In the genomic region with DNA sequence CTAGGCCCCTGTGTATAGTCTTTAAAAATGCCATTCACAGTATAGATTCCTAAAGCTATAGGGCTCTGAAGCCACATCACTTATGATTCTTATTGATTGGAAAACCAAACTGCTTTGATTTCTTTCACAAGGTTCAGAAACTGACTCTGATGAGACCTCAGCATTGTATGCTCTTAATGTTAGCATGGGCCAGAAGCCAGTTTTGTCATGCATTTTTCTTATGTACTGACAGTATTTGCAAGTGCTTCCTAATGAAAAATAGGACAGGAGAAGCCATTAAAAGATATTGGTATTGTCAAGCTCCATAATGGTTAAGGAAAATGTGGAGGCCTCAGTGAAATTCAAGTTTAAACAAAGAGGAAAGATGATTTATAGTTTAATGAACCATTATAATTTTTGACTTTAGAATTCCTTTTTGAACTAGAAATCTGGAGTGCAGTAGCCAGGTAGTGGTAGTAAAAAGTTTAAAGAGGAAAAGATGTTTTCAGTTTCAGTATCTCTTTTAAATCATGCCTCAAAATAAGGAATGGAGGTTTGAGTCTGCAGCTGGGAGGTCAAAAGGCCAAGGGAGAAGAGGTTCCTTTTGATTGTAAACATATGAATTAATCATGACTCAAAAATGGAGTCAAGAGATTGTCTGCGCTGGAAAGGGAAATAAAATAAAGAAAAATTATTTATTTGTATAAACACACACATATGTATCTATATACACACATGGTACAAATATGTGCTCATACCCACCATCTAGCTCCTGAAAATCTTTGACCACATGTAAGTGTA, we compare ENCODE assay signal across 17 cellular contexts.
A peak's percentile ranks its signal among the peaks of the same experiment; 100 is the strongest.
DNase-seq lines count a peak whose midpoint lies in the region; ATAC-seq, FAIRE-seq and TF ChIP-seq lines count a peak whose summit lies in the region.
"Had no signal": no experiment of that assay in that cellular context is flagged by ENCODE, and none has a peak within 500 bp of the region (broad histone marks: within the 10 kb centered on the region; RNA-seq: fewer than 3 reads in every experiment).

No MANE protein-coding gene starts in this region.

- H4K20me1 ChIP-seq in KMS-11 (ENCODE audit: insufficient read depth) (no peaks in the 10 kb centered on the region), astrocyte (ENCODE audit: insufficient read depth, low read length) (no peaks in the 10 kb centered on the region)

- no peak for TF ChIP-seq CTCF in BJ (IDR thresholded peaks at IDR 0.05; ENCODE audit: insufficient read depth, low read depth, low read length)
- TF ChIP-seq CTCF in KMS-11 (conservative IDR thresholded peaks at IDR 0.05; ENCODE audit: low read depth, low read length), result no peak
- TF ChIP-seq CTCF in astrocyte (IDR thresholded peaks at IDR 0.05; ENCODE audit: insufficient read depth, low read depth, low read length), result no peak
- no peak for TF ChIP-seq CTCF in psoas muscle (IDR thresholded peaks at IDR 0.05)

- no peak overlapping the region for H2AFZ ChIP-seq in KMS-11 (ENCODE audit: low read depth)
- H2AFZ ChIP-seq in astrocyte (ENCODE audit: low read depth, low read length), result no peak overlapping the region

- no peak for ATAC-seq in psoas muscle
- no peak for ATAC-seq in naive thymus-derived CD8-positive, alpha-beta T cell

- H3K36me3 ChIP-seq in BJ (ENCODE audit: control insufficient read depth, insufficient read depth, low read length), result no peaks in the 10 kb centered on the region
- H3K36me3 ChIP-seq in KMS-11 (ENCODE audit: insufficient read depth), result no peaks in the 10 kb centered on the region
- no peaks in the 10 kb centered on the region for H3K36me3 ChIP-seq in astrocyte (ENCODE audit: insufficient read depth, low read length)
- no peaks in the 10 kb centered on the region for H3K36me3 ChIP-seq in psoas muscle (ENCODE audit: insufficient read depth in 1 of 2, low read depth in 1 of 2)
- H3K36me3 ChIP-seq: Peyer's patch had no signal

- DNase-seq in BJ (ENCODE audit: low read depth) (peak; percentile 12), astrocyte (ENCODE audit: low read depth) (peak; percentile 45), iris pigment epithelial cell (ENCODE audit: low read depth) (peak; percentile 51), NCI-H1105 treated with DMSO at 0.1 percent for 48 hours (lab: John Stamatoyannopoulos, UW) (no peak), psoas muscle (no peak)
- no peak for DNase-seq in activated CD4-positive, alpha-beta memory T cell treated with anti-CD3 and anti-CD28 coated beads for 36 hours
- no peak for DNase-seq in naive thymus-derived CD8-positive, alpha-beta T cell
- DNase-seq: DMS 273 treated with DMSO at 0.1 percent for 48 hours, GOT3, Karpas-422, NCI-H187, NCI-H774, Peyer's patch, Right ventricle myocardium superior had no signal

- H3K36me3 Mint-ChIP-seq in astrocyte (ENCODE audit: low read depth, unreplicated experiment), result no peaks in the 10 kb centered on the region
- H3K36me3 Mint-ChIP-seq in activated CD4-positive, alpha-beta memory T cell treated with anti-CD3 and anti-CD28 coated beads for 36 hours, result no peaks in the 10 kb centered on the region
- no peaks in the 10 kb centered on the region for H3K36me3 Mint-ChIP-seq in naive thymus-derived CD8-positive, alpha-beta T cell

- H3K4me2 ChIP-seq in KMS-11 (peak overlapping the region; percentile 34), astrocyte (ENCODE audit: low read length) (no peak overlapping the region)

- CTCF ChIA-PET in BJ (lab: Yijun Ruan, JAX), result no interaction called here
- CTCF ChIA-PET in activated CD4-positive, alpha-beta memory T cell treated with anti-CD3 and anti-CD28 coated beads for 36 hours (lab: Charles Lee), result no interaction called here

- H3K4me3 Mint-ChIP-seq in astrocyte (ENCODE audit: unreplicated experiment), result no peak overlapping the region
- H3K4me3 Mint-ChIP-seq in activated CD4-positive, alpha-beta memory T cell treated with anti-CD3 and anti-CD28 coated beads for 36 hours, result no peak overlapping the region
- H3K4me3 Mint-ChIP-seq in naive thymus-derived CD8-positive, alpha-beta T cell, result no peak overlapping the region

- H3K4me1 ChIP-seq in KMS-11 (ENCODE audit: low read depth, poor library complexity, severe bottlenecking) (peaks cover 21% of the 10 kb centered on the region), astrocyte (ENCODE audit: insufficient read depth, low read length) (no peaks in the 10 kb centered on the region), psoas muscle (no peaks in the 10 kb centered on the region)
- H3K4me1 ChIP-seq: Peyer's patch had no signal

- H3K27ac ChIP-seq in KMS-11 (no peak overlapping the region), astrocyte (ENCODE audit: low read depth, low read length) (no peak overlapping the region), psoas muscle (no peak overlapping the region)
- H3K27ac ChIP-seq: C4-2B, Peyer's patch had no signal

- H3K79me2 ChIP-seq in KMS-11 (ENCODE audit: insufficient read depth, low read depth) (no peaks in the 10 kb centered on the region), astrocyte (ENCODE audit: insufficient read depth, low read length) (no peaks in the 10 kb centered on the region)

- no peak overlapping the region for H3K4me3 ChIP-seq in BJ (ENCODE audit: low read depth, low read length)
- H3K4me3 ChIP-seq in KMS-11 (IDR thresholded peaks at IDR 0.05; ENCODE audit: insufficient read depth, low read depth, low read length), result no peak overlapping the region
- H3K4me3 ChIP-seq in astrocyte (ENCODE audit: insufficient read depth, low read depth, low read length), result no peak overlapping the region
- no peak overlapping the region for H3K4me3 ChIP-seq in psoas muscle
- H3K4me3 ChIP-seq: Peyer's patch had no signal

- intact Hi-C loops in activated CD4-positive, alpha-beta memory T cell treated with anti-CD3 and anti-CD28 coated beads for 36 hours (cut with micrococcal nuclease), result no loop called here
- intact Hi-C loops in psoas muscle (cut with DNase I), result no loop called here

- peaks cover 5% of the 10 kb centered on the region for H3K9me3 Mint-ChIP-seq in astrocyte (ENCODE audit: unreplicated experiment)
- peaks cover 3% of the 10 kb centered on the region for H3K9me3 Mint-ChIP-seq in activated CD4-positive, alpha-beta memory T cell treated with anti-CD3 and anti-CD28 coated beads for 36 hours
- H3K9me3 Mint-ChIP-seq in naive thymus-derived CD8-positive, alpha-beta T cell, result peaks cover 0 to 22% (median 8%) of the 10 kb centered on the region in 9 donors

- peaks cover 40% of the 10 kb centered on the region for H3K4me1 Mint-ChIP-seq in astrocyte (ENCODE audit: low read depth, unreplicated experiment)
- no peaks in the 10 kb centered on the region for H3K4me1 Mint-ChIP-seq in activated CD4-positive, alpha-beta memory T cell treated with anti-CD3 and anti-CD28 coated beads for 36 hours (ENCODE audit: low read depth)
- H3K4me1 Mint-ChIP-seq in naive thymus-derived CD8-positive, alpha-beta T cell, result no peaks in the 10 kb centered on the region

- H3K27me3 ChIP-seq in BJ (ENCODE audit: control insufficient read depth, insufficient read depth, low read length), result no peaks in the 10 kb centered on the region
- H3K27me3 ChIP-seq in KMS-11 (ENCODE audit: insufficient read depth, low read depth), result no peaks in the 10 kb centered on the region
- H3K27me3 ChIP-seq in astrocyte (ENCODE audit: insufficient read depth, low read length), result no peaks in the 10 kb centered on the region
- H3K27me3 ChIP-seq in psoas muscle (ENCODE audit: insufficient read depth in 3 of 3, low read length in 2 of 3), result no peaks in the 10 kb centered on the region
- H3K27me3 ChIP-seq: Peyer's patch had no signal

- 40 to 95% (median 91%) methylated on average over 1 of the region's 1 CpG for WGBS in psoas muscle, 3 donors

- H3K9ac ChIP-seq in KMS-11 (no peak overlapping the region), astrocyte (ENCODE audit: low read length) (no peak overlapping the region)

- H3K27ac Mint-ChIP-seq in astrocyte (ENCODE audit: unreplicated experiment), result no peak overlapping the region
- H3K27ac Mint-ChIP-seq in activated CD4-positive, alpha-beta memory T cell treated with anti-CD3 and anti-CD28 coated beads for 36 hours, result no peak overlapping the region
- H3K27ac Mint-ChIP-seq in naive thymus-derived CD8-positive, alpha-beta T cell, result no peak overlapping the region

- H3K9me3 ChIP-seq in astrocyte (ENCODE audit: insufficient read depth, low read depth, low read length) (no peaks in the 10 kb centered on the region), psoas muscle (no peaks in the 10 kb centered on the region)
- H3K9me3 ChIP-seq: Peyer's patch had no signal

- FAIRE-seq in astrocyte (lab: Jason Lieb, UNC), result no peak
- FAIRE-seq: A204.1 had no signal

- POLR2A ChIA-PET in BJ (lab: Charles Lee), result no interaction called here
- POLR2A ChIA-PET in activated CD4-positive, alpha-beta memory T cell treated with anti-CD3 and anti-CD28 coated beads for 36 hours (lab: Charles Lee), result no interaction called here
- POLR2A ChIA-PET in naive thymus-derived CD8-positive, alpha-beta T cell (lab: Charles Lee), result no interaction called here

- H3K27me3 Mint-ChIP-seq in astrocyte (ENCODE audit: low read depth, unreplicated experiment), result peaks cover 3% of the 10 kb centered on the region
- H3K27me3 Mint-ChIP-seq in activated CD4-positive, alpha-beta memory T cell treated with anti-CD3 and anti-CD28 coated beads for 36 hours, result no peaks in the 10 kb centered on the region
- no peaks in the 10 kb centered on the region for H3K27me3 Mint-ChIP-seq in naive thymus-derived CD8-positive, alpha-beta T cell

Comparison
In these comparisons a context has a peak if more than half of its experiments do, and no peak if none do; other contexts are left out.
1. DNase-seq: peak in BJ (single experiment), astrocyte (single experiment) and iris pigment epithelial cell (single experiment); none in NCI-H1105 treated with DMSO at 0.1 percent for 48 hours (single experiment), activated CD4-positive, alpha-beta memory T cell treated with anti-CD3 and anti-CD28 coated beads for 36 hours (single experiment), psoas muscle (0 of 2) and naive thymus-derived CD8-positive, alpha-beta T cell (0 of 10).